9 cellular contexts compared by ENCODE assay signal in the genomic region with DNA sequence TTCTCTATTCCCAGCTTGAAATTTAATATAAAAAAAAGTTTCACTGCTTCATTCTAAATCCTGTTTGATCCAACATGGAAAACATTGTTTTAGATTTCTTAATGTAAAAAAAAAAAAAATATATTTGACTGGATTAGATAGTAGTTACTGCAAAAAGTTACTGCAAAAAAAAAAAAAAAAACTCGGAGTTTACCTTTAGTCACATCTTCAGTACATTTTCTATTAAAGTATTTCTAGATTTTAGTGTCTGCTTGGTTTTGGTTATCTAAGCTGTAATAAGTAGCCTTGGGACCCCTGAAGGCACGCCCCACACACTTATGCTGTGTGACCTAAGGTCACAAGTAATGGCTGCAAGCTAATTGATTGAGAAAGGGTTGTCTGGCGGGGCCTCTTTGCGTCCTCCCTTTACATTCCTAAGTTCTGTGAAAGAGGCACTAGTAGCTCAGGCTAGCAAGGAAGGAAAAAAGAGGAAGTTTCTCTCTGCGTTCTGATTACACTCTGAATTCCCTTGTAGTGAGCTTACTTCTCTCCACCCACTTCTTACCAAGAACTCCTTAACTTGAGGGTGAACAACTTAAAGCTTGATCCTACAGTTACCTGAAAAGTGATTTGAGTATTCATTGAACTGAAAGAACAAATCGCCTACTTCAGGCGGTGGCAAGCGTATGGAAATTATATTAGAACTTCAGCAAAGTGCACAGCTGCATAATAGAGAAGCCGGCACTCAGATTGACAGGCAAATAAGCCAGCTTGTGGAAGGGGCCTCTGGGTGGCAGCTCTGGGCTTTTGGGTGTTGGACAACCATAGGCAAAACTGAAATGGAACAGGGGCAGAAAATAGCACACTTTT.
DNase-seq lines count a peak whose midpoint lies in the region; ATAC-seq, FAIRE-seq and TF ChIP-seq lines count a peak whose summit lies in the region.
"Had no signal": no experiment of that assay in that cellular context is flagged by ENCODE, and none has a peak within 500 bp of the region (broad histone marks: within the 10 kb centered on the region; RNA-seq: fewer than 3 reads in every experiment).

No MANE protein-coding gene starts in this region.

- peak overlapping the region; percentile 24 for H3K27ac ChIP-seq in parathyroid adenoma

- peaks cover 4% of the 10 kb centered on the region for H3K27me3 Mint-ChIP-seq in activated CD8-positive, alpha-beta T cell treated with anti-CD3 and anti-CD28 coated beads for 36 hours

- no peaks in the 10 kb centered on the region for H3K27me3 ChIP-seq in parathyroid adenoma (ENCODE audit: control insufficient read depth, insufficient read depth, low read length)

- intact Hi-C loops in activated CD8-positive, alpha-beta T cell treated with anti-CD3 and anti-CD28 coated beads for 36 hours (cut with micrococcal nuclease) = no loop called here
- intact Hi-C loops in cardiac septum (cut with DNase I) = loop anchor here (2.0 to 10.0 kb wide), 3 partner anchors 111 to 341 kb away; no protein-coding TSS in a partner anchor

- H2AFZ ChIP-seq in parathyroid adenoma = no peak overlapping the region

- H3K4me1 Mint-ChIP-seq in activated CD8-positive, alpha-beta T cell treated with anti-CD3 and anti-CD28 coated beads for 36 hours (ENCODE audit: low read depth) = peaks cover 4% of the 10 kb centered on the region

- no peaks in the 10 kb centered on the region for H3K36me3 ChIP-seq in parathyroid adenoma (ENCODE audit: control insufficient read depth, insufficient read depth, low read length)

- no peak for TF ChIP-seq CTCF in activated CD8-positive, alpha-beta T cell treated with anti-CD3 and anti-CD28 coated beads for 36 hours (IDR thresholded peaks at IDR 0.05)
- TF ChIP-seq CTCF in parathyroid adenoma (IDR thresholded peaks at IDR 0.05) = no peak

- no peaks in the 10 kb centered on the region for H3K36me3 Mint-ChIP-seq in activated CD8-positive, alpha-beta T cell treated with anti-CD3 and anti-CD28 coated beads for 36 hours (ENCODE audit: low read depth)

- POLR2A ChIA-PET in activated CD8-positive, alpha-beta T cell treated with anti-CD3 and anti-CD28 coated beads for 36 hours (lab: Charles Lee) = no interaction called here

- peaks cover 6% of the 10 kb centered on the region for H3K9me3 Mint-ChIP-seq in activated CD8-positive, alpha-beta T cell treated with anti-CD3 and anti-CD28 coated beads for 36 hours

- no peaks in the 10 kb centered on the region for H3K4me1 ChIP-seq in parathyroid adenoma

- H3K79me2 ChIP-seq in parathyroid adenoma = no peaks in the 10 kb centered on the region

- no peak overlapping the region for H3K4me3 Mint-ChIP-seq in activated CD8-positive, alpha-beta T cell treated with anti-CD3 and anti-CD28 coated beads for 36 hours

- H3K9me3 ChIP-seq in parathyroid adenoma (ENCODE audit: control insufficient read depth, low read length) = no peaks in the 10 kb centered on the region

- peak; percentile 42 for ATAC-seq in activated CD8-positive, alpha-beta T cell treated with anti-CD3 and anti-CD28 coated beads for 36 hours

- H3K4me3 ChIP-seq in parathyroid adenoma (ENCODE audit: low read depth, low read length) = no peak overlapping the region

- no peak overlapping the region for H3K27ac Mint-ChIP-seq in activated CD8-positive, alpha-beta T cell treated with anti-CD3 and anti-CD28 coated beads for 36 hours

- no peak overlapping the region for H3K9ac ChIP-seq in parathyroid adenoma

- FAIRE-seq in HTR-8/SVneo (lab: Jason Lieb, UNC) = no peak
- FAIRE-seq: GM18507 had no signal

- CTCF ChIA-PET in activated CD8-positive, alpha-beta T cell treated with anti-CD3 and anti-CD28 coated beads for 36 hours (lab: Charles Lee) = interaction anchor here (1.1 kb wide), 1 partner anchor 135 kb away, joined by 3 read pairs; no protein-coding TSS in a partner anchor

- DNase-seq in stimulated activated CD4-positive, alpha-beta T cell treated with anti-CD3 and anti-CD28 coated beads, Interleukin-15, amount 100 ng/mL, for 24 hours = peak; percentile 3
- DNase-seq in stimulated activated CD4-positive, alpha-beta T cell treated with anti-CD3 and anti-CD28 coated beads, Interleukin-4, amount 100 ng/mL, for 1 hour = no peak
- DNase-seq in HTR-8/SVneo (ENCODE audit: insufficient read length, low spot score) = peak; percentile 20
- peak; percentile 15 for DNase-seq in activated CD8-positive, alpha-beta T cell treated with anti-CD3 and anti-CD28 coated beads for 36 hours
- DNase-seq in cardiac septum (ENCODE audit: low spot score) = peak; percentile 82
- no peak for DNase-seq in activated CD8-positive, alpha-beta memory T cell treated with anti-CD3 and anti-CD28 coated beads for 24 hours
- DNase-seq in DMS 273 treated with DMSO at 0.1 percent for 48 hours (lab: John Stamatoyannopoulos, UW) = no peak

- H3K4me2 ChIP-seq in parathyroid adenoma (ENCODE audit: low read length) = peak overlapping the region; percentile 50

Comparison
In these comparisons a context has a peak if more than half of its experiments do, and no peak if none do; other contexts are left out.
1. DNase-seq: peak in stimulated activated CD4-positive, alpha-beta T cell treated with anti-CD3 and anti-CD28 coated beads, Interleukin-15, amount 100 ng/mL, for 24 hours (single experiment), HTR-8/SVneo (single experiment), activated CD8-positive, alpha-beta T cell treated with anti-CD3 and anti-CD28 coated beads for 36 hours (single experiment) and cardiac septum (single experiment); none in stimulated activated CD4-positive, alpha-beta T cell treated with anti-CD3 and anti-CD28 coated beads, Interleukin-4, amount 100 ng/mL, for 1 hour (single experiment), activated CD8-positive, alpha-beta memory T cell treated with anti-CD3 and anti-CD28 coated beads for 24 hours (single experiment) and DMS 273 treated with DMSO at 0.1 percent for 48 hours (single experiment).